ENCODE assay signal across 1 cellular context in genomic region chr14:104933721-104934379, GRCh38.
TF ChIP-seq lines count a peak whose summit lies in the region.

No MANE protein-coding gene starts in this region.

TF ChIP-seq in IMR-90, 13 proteins besides CTCF, POLR2A, EP300 and RAD21:
- TF ChIP-seq MAZ (IDR thresholded peaks at IDR 0.05; ENCODE audit: borderline replicate concordance, low read depth, low read length) (no peak), SMC3 (IDR thresholded peaks at IDR 0.05; ENCODE audit: low read depth, low read length) (no peak), RFX5 (IDR thresholded peaks at IDR 0.05; ENCODE audit: low read depth, low read length) (no peak), FOS (IDR thresholded peaks at IDR 0.05; ENCODE audit: low read depth, low read length) (no peak), USF2 (IDR thresholded peaks at IDR 0.05; ENCODE audit: low read depth, low read length) (no peak), MAFK (IDR thresholded peaks at IDR 0.05; ENCODE audit: low read depth, low read length) (no peak), MXI1 (IDR thresholded peaks at IDR 0.05; ENCODE audit: borderline replicate concordance, low read depth, low read length) (no peak), BHLHE40 (IDR thresholded peaks at IDR 0.05; ENCODE audit: low read depth, low read length) (no peak), RCOR1 (IDR thresholded peaks at IDR 0.05; ENCODE audit: insufficient replicate concordance, low read length) (no peak), NFE2L2 (IDR thresholded peaks at IDR 0.05; ENCODE audit: low read depth, low read length) (no peak), ELK1 (IDR thresholded peaks at IDR 0.05; ENCODE audit: borderline replicate concordance, low read depth, low read length) (no peak), CHD1 (IDR thresholded peaks at IDR 0.05; ENCODE audit: low read depth, low read length) (no peak), CEBPB (IDR thresholded peaks at IDR 0.05; ENCODE audit: low read depth, low read length) (no peak)
